22 cellular contexts compared by ENCODE assay signal in the genomic region with DNA sequence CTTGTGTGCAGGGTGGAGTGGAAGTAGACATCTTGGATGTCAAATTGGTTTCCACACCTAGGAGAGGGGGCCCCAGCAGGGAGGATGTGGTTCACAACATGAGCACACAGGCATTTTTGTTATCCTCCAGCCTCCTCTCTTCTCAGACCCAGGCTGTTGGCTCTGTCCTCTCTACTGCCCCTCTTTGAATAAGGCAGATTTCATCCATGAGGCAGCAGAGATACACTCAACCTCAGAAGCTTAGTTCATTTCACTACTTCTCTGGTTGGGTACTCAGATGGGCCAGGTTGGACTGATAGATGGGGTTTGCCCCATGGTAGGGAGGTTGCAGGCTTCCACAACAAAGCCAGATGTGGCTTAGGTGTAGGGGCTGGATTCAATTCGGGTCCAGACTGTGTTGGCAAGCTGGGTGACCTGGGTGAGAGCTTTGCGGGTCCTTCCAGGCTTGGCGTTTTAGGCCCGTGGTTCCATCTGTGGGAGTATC. TPM values are rescaled to one million over a fixed set of nuclear protein-coding genes. Genes with fewer than 3 reads are reported as not detected.
DNase-seq lines count a peak whose midpoint lies in the region; ATAC-seq and TF ChIP-seq lines count a peak whose summit lies in the region.
"Had no signal": no experiment of that assay in that cellular context is flagged by ENCODE, and none has a peak within 500 bp of the region (broad histone marks: within the 10 kb centered on the region; RNA-seq: fewer than 3 reads in every experiment).

No MANE protein-coding gene starts in this region.

- CTCF ChIA-PET in activated CD8-positive, alpha-beta T cell treated with anti-CD3 and anti-CD28 coated beads, Interleukin-2, amount 10 ng/mL, durations not matched to agents 7 days and 5 days (lab: Charles Lee) = interaction anchor here (1.2 to 7.5 kb wide), 13 partner anchors 12 to 246 kb away, joined by 3 to 78 read pairs (median 8); partner anchors contain the start of genes DPEP2 and NFATC3

- no peak overlapping the region for H3K4me3 ChIP-seq in thyroid gland (replicated peaks in 1 of 3)
- H3K4me3 ChIP-seq: coronary artery, neural progenitor cell, PC-9, right atrium auricular region, SK-N-MC had no signal

- intact Hi-C loops in thyroid gland (cut with DNase I) = no loop called here

- 82 to 94% methylated on average over 4 of the region's 4 CpGs for WGBS in thyroid gland, 2 donors

- H3K4me1 Mint-ChIP-seq in activated T-cell treated with anti-CD3 and anti-CD28 coated beads, Interleukin-2, amount 50 U/mL, for 24 hours (ENCODE audit: low read depth) = peaks cover 74% of the 10 kb centered on the region
- H3K4me1 Mint-ChIP-seq in activated CD8-positive, alpha-beta T cell treated with anti-CD3 and anti-CD28 coated beads, Interleukin-2, amount 10 ng/mL, durations not matched to agents 7 days and 5 days (ENCODE audit: low read depth) = peaks cover 83% of the 10 kb centered on the region

- no peaks in the 10 kb centered on the region for H3K9me3 Mint-ChIP-seq in activated T-cell treated with anti-CD3 and anti-CD28 coated beads, Interleukin-2, amount 50 U/mL, for 24 hours
- no peaks in the 10 kb centered on the region for H3K9me3 Mint-ChIP-seq in activated CD8-positive, alpha-beta T cell treated with anti-CD3 and anti-CD28 coated beads, Interleukin-2, amount 10 ng/mL, durations not matched to agents 7 days and 5 days (ENCODE audit: insufficient read depth)
- H3K9me3 Mint-ChIP-seq: neural progenitor cell had no signal

- H3K4me3 Mint-ChIP-seq in activated T-cell treated with anti-CD3 and anti-CD28 coated beads, Interleukin-2, amount 50 U/mL, for 24 hours = no peak overlapping the region
- H3K4me3 Mint-ChIP-seq in activated CD8-positive, alpha-beta T cell treated with anti-CD3 and anti-CD28 coated beads, Interleukin-2, amount 10 ng/mL, durations not matched to agents 7 days and 5 days = peak overlapping the region; percentile 53
- H3K4me3 Mint-ChIP-seq: neural progenitor cell had no signal

- peaks cover 84% of the 10 kb centered on the region for H3K36me3 Mint-ChIP-seq in activated T-cell treated with anti-CD3 and anti-CD28 coated beads, Interleukin-2, amount 50 U/mL, for 24 hours (ENCODE audit: low read depth)
- H3K36me3 Mint-ChIP-seq in activated CD8-positive, alpha-beta T cell treated with anti-CD3 and anti-CD28 coated beads, Interleukin-2, amount 10 ng/mL, durations not matched to agents 7 days and 5 days (ENCODE audit: low read depth) = peaks cover 64% of the 10 kb centered on the region

- POLR2A ChIA-PET in activated CD8-positive, alpha-beta T cell treated with anti-CD3 and anti-CD28 coated beads, Interleukin-2, amount 10 ng/mL, durations not matched to agents 7 days and 5 days (lab: Charles Lee) = interaction anchor here (0.7 to 2.4 kb wide), 7 partner anchors 8 to 124 kb away, joined by 3 to 27 read pairs (median 4); partner anchors contain the start of gene NFATC3

- ATAC-seq in activated CD8-positive, alpha-beta T cell treated with anti-CD3 and anti-CD28 coated beads, Interleukin-2, amount 10 ng/mL, durations not matched to agents 7 days and 5 days = peak; percentile 71
- ATAC-seq in HG03469 (IDR thresholded peaks at IDR 0.05; ENCODE audit: unreplicated experiment) (no peak), HG03354 (IDR thresholded peaks at IDR 0.05; ENCODE audit: poor library complexity, severe bottlenecking, unreplicated experiment) (no peak)

- H3K27me3 ChIP-seq in thyroid gland = no peaks in the 10 kb centered on the region
- H3K27me3 ChIP-seq: neural progenitor cell, right atrium auricular region had no signal

- no peaks in the 10 kb centered on the region for H3K9me3 ChIP-seq in thyroid gland
- H3K9me3 ChIP-seq: right atrium auricular region had no signal

- no peak for DNase-seq in activated T-cell treated with anti-CD3 and anti-CD28 coated beads, Interleukin-2, amount 50 U/mL, for 24 hours
- DNase-seq in activated T-cell treated with anti-CD3 and anti-CD28 coated beads for 4 hours (no peak), mesenteric fat pad (ENCODE audit: low spot score) (peak; percentile 51), thyroid gland (no peak), MV-4-11 (lab: John Stamatoyannopoulos, UW) (no peak)
- peak; percentile 81 for DNase-seq in activated CD8-positive, alpha-beta T cell treated with anti-CD3 and anti-CD28 coated beads, Interleukin-2, amount 10 ng/mL, durations not matched to agents 7 days and 5 days
- DNase-seq: glutamatergic neuron, NCI-H187 treated with DMSO at 0.1 percent for 48 hours, NCI-H524, PC-9, trophoblast cell had no signal

- H3K27me3 Mint-ChIP-seq in activated T-cell treated with anti-CD3 and anti-CD28 coated beads, Interleukin-2, amount 50 U/mL, for 24 hours = no peaks in the 10 kb centered on the region
- no peaks in the 10 kb centered on the region for H3K27me3 Mint-ChIP-seq in activated CD8-positive, alpha-beta T cell treated with anti-CD3 and anti-CD28 coated beads, Interleukin-2, amount 10 ng/mL, durations not matched to agents 7 days and 5 days (ENCODE audit: low read depth)

- TF ChIP-seq POLR2A in thyroid gland (IDR thresholded peaks at IDR 0.05) = no peak

- peaks cover 27 to 37% of the 10 kb centered on the region in 2 donors for H3K4me1 ChIP-seq in thyroid gland
- H3K4me1 ChIP-seq: neural progenitor cell had no signal

- TF ChIP-seq CTCF in thyroid gland (IDR thresholded peaks at IDR 0.05) = no peak

- peak overlapping the region in 2 of 3 donors; percentile 87 to 90 for H3K27ac ChIP-seq in thyroid gland
- H3K27ac ChIP-seq: neural progenitor cell, PC-9, right atrium auricular region, SK-N-MC had no signal

- H3K27ac Mint-ChIP-seq in activated T-cell treated with anti-CD3 and anti-CD28 coated beads, Interleukin-2, amount 50 U/mL, for 24 hours = peak overlapping the region; percentile 86
- peak overlapping the region; percentile 95 for H3K27ac Mint-ChIP-seq in activated CD8-positive, alpha-beta T cell treated with anti-CD3 and anti-CD28 coated beads, Interleukin-2, amount 10 ng/mL, durations not matched to agents 7 days and 5 days
- H3K27ac Mint-ChIP-seq: neural progenitor cell had no signal

- no peaks in the 10 kb centered on the region for H3K36me3 ChIP-seq in thyroid gland
- H3K36me3 ChIP-seq: neural progenitor cell had no signal

RNA-seq across cellular contexts. Expression of gene NFATC3, which starts 22.2 kb away (rescaled TPM):
- 100 to 1,000 TPM; 166 to 169 TPM for total RNA-seq in activated CD8-positive, alpha-beta T cell treated with anti-CD3 and anti-CD28 coated beads, Interleukin-2, amount 10 ng/mL, durations not matched to agents 7 days and 5 days
- total RNA-seq in mesenteric fat pad = 38.2 TPM
- total RNA-seq in thyroid gland = 100 to 1,000 TPM in 1 of 4 donors, 10 to 100 TPM in 3; 67.7 to 107 (median 71.7) TPM

RNA-seq across cellular contexts. Expression of gene DUS2, which starts 39.9 kb away (rescaled TPM):
- 10 to 100 TPM; 24.1 to 25.2 TPM for total RNA-seq in activated CD8-positive, alpha-beta T cell treated with anti-CD3 and anti-CD28 coated beads, Interleukin-2, amount 10 ng/mL, durations not matched to agents 7 days and 5 days
- total RNA-seq in mesenteric fat pad (17.4 TPM), thyroid gland (10 to 100 TPM; 10.0 to 14.1 (median 12.9) TPM)

RNA-seq across cellular contexts. Expression of gene DDX28, which starts 39.9 kb away (rescaled TPM):
- 10 to 100 TPM; 13.6 to 13.9 TPM for total RNA-seq in activated CD8-positive, alpha-beta T cell treated with anti-CD3 and anti-CD28 coated beads, Interleukin-2, amount 10 ng/mL, durations not matched to agents 7 days and 5 days
- total RNA-seq in mesenteric fat pad (7.8 TPM), thyroid gland (10 to 100 TPM in 1 of 4 donors, 1 to 10 TPM in 3; 4.2 to 10.0 (median 6.6) TPM)

RNA-seq across cellular contexts. Expression of gene DPEP2NB, which starts 47.2 kb away (rescaled TPM):
- total RNA-seq in activated CD8-positive, alpha-beta T cell treated with anti-CD3 and anti-CD28 coated beads, Interleukin-2, amount 10 ng/mL, durations not matched to agents 7 days and 5 days = not detected
- total RNA-seq in mesenteric fat pad = not detected
- not detected for total RNA-seq in thyroid gland
- total RNA-seq: astrocyte, epithelial cell of proximal tubule, G401, HT-29, MCF 10A, PC-9, right atrium auricular region had no signal

Comparison
In these comparisons a context has a peak if more than half of its experiments do, and no peak if none do; other contexts are left out.
1. DNase-seq: peak in activated CD8-positive, alpha-beta T cell treated with anti-CD3 and anti-CD28 coated beads, Interleukin-2, amount 10 ng/mL, durations not matched to agents 7 days and 5 days (single experiment) and mesenteric fat pad (single experiment); none in activated T-cell treated with anti-CD3 and anti-CD28 coated beads, Interleukin-2, amount 50 U/mL, for 24 hours (single experiment), activated T-cell treated with anti-CD3 and anti-CD28 coated beads for 4 hours (single experiment), thyroid gland (0 of 2) and MV-4-11 (single experiment).